Comparison of ENCODE assay signal across 12 cellular contexts in the genomic region with DNA sequence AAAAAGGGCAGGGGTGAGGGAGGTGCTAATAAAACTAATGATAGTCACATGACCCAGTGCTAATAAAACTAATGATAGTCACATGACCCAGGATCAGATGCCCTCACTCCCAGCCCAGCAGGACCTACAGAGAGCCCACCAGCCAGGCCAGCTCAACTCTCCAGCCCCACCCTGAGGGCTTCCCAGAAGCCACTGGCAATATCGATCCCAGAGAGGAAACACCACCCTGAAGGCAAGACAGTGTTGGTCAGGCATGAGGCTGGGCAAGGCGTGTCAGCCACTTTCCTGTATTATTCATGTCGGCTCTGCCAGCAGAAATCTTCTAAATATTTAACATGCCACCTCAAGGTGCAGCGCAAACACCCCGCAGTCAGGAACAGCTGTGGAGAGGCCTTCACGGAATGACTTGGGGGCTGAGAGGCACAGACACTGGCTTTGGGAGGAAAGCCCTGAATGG. TPM values are rescaled to one million over a fixed set of nuclear protein-coding genes. Genes with fewer than 3 reads are reported as not detected.
A peak's percentile ranks its signal among the peaks of the same experiment; 100 is the strongest.
DNase-seq lines count a peak whose midpoint lies in the region; ATAC-seq and TF ChIP-seq lines count a peak whose summit lies in the region.
"Had no signal": no experiment of that assay in that cellular context is flagged by ENCODE, and none has a peak within 500 bp of the region (broad histone marks: within the 10 kb centered on the region; RNA-seq: fewer than 3 reads in every experiment).

No MANE protein-coding gene starts in this region.

- ATAC-seq in heart left ventricle, result no peak
- ATAC-seq in left cardiac atrium, result no peak
- no peak for ATAC-seq in memory B cell (ENCODE audit: low read depth)
- ATAC-seq in GM18861 (IDR thresholded peaks at IDR 0.05; ENCODE audit: unreplicated experiment), result no peak

- peaks cover 0 to 43% (median 6%) of the 10 kb centered on the region in 9 donors for H3K27me3 ChIP-seq in heart left ventricle

- POLR2A ChIA-PET in RWPE1 (lab: Yijun Ruan, JAX; ENCODE audit: low non-redundant PET), result no interaction called here

- no peak for TF ChIP-seq POLR2A in heart left ventricle (IDR thresholded peaks at IDR 0.05)

- no peak for DNase-seq in heart left ventricle
- DNase-seq in left cardiac atrium, result no peak
- no peak for DNase-seq in activated T-helper 1 cell treated with anti-CD3 and anti-CD28 coated beads, Interleukin-12 subunit alpha, Interleukin-12 subunit beta, Interleukin-2, Interleukin-4 antibody, amounts not matched to agents 30 ng/mL and 10 ng/mL and 1 ng/mL, durations not matched to agents 14 hours and 24 hours and 36 hours (ENCODE audit: low spot score)
- DNase-seq in memory B cell (ENCODE audit: low spot score in 2 of 2), result no peak
- peak; percentile 39 for DNase-seq in type B pancreatic cell (ENCODE audit: extremely low spot score, unreplicated experiment)
- DNase-seq in C1 segment of cervical spinal cord (lab: John Stamatoyannopoulos, UW), result no peak
- DNase-seq in RWPE1 (ENCODE audit: low spot score), result no peak
- DNase-seq: cortex of kidney, heart right ventricle, MG63, mucosa of descending colon had no signal

- peaks cover 0 to 45% (median 11%) of the 10 kb centered on the region in 12 donors for H3K4me1 ChIP-seq in heart left ventricle

- peaks cover 62% of the 10 kb centered on the region for H3K27me3 Mint-ChIP-seq in activated T-helper 1 cell treated with anti-CD3 and anti-CD28 coated beads, Interleukin-12 subunit alpha, Interleukin-12 subunit beta, Interleukin-2, Interleukin-4 antibody, amounts not matched to agents 30 ng/mL and 10 ng/mL and 1 ng/mL, durations not matched to agents 14 hours and 24 hours and 36 hours (ENCODE audit: insufficient read depth)
- peaks cover 37% of the 10 kb centered on the region for H3K27me3 Mint-ChIP-seq in memory B cell
- peaks cover 79% of the 10 kb centered on the region for H3K27me3 Mint-ChIP-seq in type B pancreatic cell

- H3K36me3 Mint-ChIP-seq in activated T-helper 1 cell treated with anti-CD3 and anti-CD28 coated beads, Interleukin-12 subunit alpha, Interleukin-12 subunit beta, Interleukin-2, Interleukin-4 antibody, amounts not matched to agents 30 ng/mL and 10 ng/mL and 1 ng/mL, durations not matched to agents 14 hours and 24 hours and 36 hours (ENCODE audit: low read depth), result no peaks in the 10 kb centered on the region
- H3K36me3 Mint-ChIP-seq in memory B cell (peaks cover 2% of the 10 kb centered on the region), type B pancreatic cell (no peaks in the 10 kb centered on the region)

- H3K4me3 ChIP-seq in heart left ventricle, result peak overlapping the region in 8 of 12 donors; percentile 49 to 86 (median 64)
- H3K4me3 ChIP-seq: MG63, mucosa of descending colon had no signal

- peaks cover 0 to 3% (median 0%) of the 10 kb centered on the region in 12 donors for H3K9me3 ChIP-seq in heart left ventricle
- H3K9me3 ChIP-seq: MG63, mucosa of descending colon had no signal

- H3K36me3 ChIP-seq in heart left ventricle, result no peaks in the 10 kb centered on the region
- H3K36me3 ChIP-seq: heart right ventricle, MG63 had no signal

- CTCF ChIA-PET in RWPE1 (lab: Yijun Ruan, JAX), result interaction anchor here (0.7 kb wide), 1 partner anchor 90 kb away, joined by 4 read pairs; no protein-coding TSS in a partner anchor

- peak overlapping the region; percentile 75 for H3K4me3 Mint-ChIP-seq in activated T-helper 1 cell treated with anti-CD3 and anti-CD28 coated beads, Interleukin-12 subunit alpha, Interleukin-12 subunit beta, Interleukin-2, Interleukin-4 antibody, amounts not matched to agents 30 ng/mL and 10 ng/mL and 1 ng/mL, durations not matched to agents 14 hours and 24 hours and 36 hours
- H3K4me3 Mint-ChIP-seq in memory B cell (peak overlapping the region; percentile 48), type B pancreatic cell (peak overlapping the region; percentile 91)

- no peak overlapping the region for H3K27ac Mint-ChIP-seq in activated T-helper 1 cell treated with anti-CD3 and anti-CD28 coated beads, Interleukin-12 subunit alpha, Interleukin-12 subunit beta, Interleukin-2, Interleukin-4 antibody, amounts not matched to agents 30 ng/mL and 10 ng/mL and 1 ng/mL, durations not matched to agents 14 hours and 24 hours and 36 hours
- H3K27ac Mint-ChIP-seq in memory B cell (no peak overlapping the region), type B pancreatic cell (peak overlapping the region; percentile 93)

- no peak for TF ChIP-seq CTCF in heart left ventricle (IDR thresholded peaks at IDR 0.05)
- no peak for TF ChIP-seq CTCF in type B pancreatic cell (conservative IDR thresholded peaks at IDR 0.05)
- TF ChIP-seq CTCF in RWPE1 (conservative IDR thresholded peaks at IDR 0.05; ENCODE audit: low read depth), result no peak

- WGBS in heart left ventricle, 4 donors, result 39 to 53% (median 42%) methylated on average over 6 of the region's 6 CpGs

- H3K27ac ChIP-seq in heart left ventricle (peak overlapping the region in 3 of 12 donors; percentile 82 to 90 (median 86)), RWPE1 (no peak overlapping the region)

- peaks cover 1% of the 10 kb centered on the region for H3K9me3 Mint-ChIP-seq in activated T-helper 1 cell treated with anti-CD3 and anti-CD28 coated beads, Interleukin-12 subunit alpha, Interleukin-12 subunit beta, Interleukin-2, Interleukin-4 antibody, amounts not matched to agents 30 ng/mL and 10 ng/mL and 1 ng/mL, durations not matched to agents 14 hours and 24 hours and 36 hours
- H3K9me3 Mint-ChIP-seq in memory B cell (peaks cover 2% of the 10 kb centered on the region), type B pancreatic cell (peaks cover 2% of the 10 kb centered on the region)

- H3K4me1 Mint-ChIP-seq in activated T-helper 1 cell treated with anti-CD3 and anti-CD28 coated beads, Interleukin-12 subunit alpha, Interleukin-12 subunit beta, Interleukin-2, Interleukin-4 antibody, amounts not matched to agents 30 ng/mL and 10 ng/mL and 1 ng/mL, durations not matched to agents 14 hours and 24 hours and 36 hours (ENCODE audit: low read depth), result peaks cover 10% of the 10 kb centered on the region
- H3K4me1 Mint-ChIP-seq in memory B cell (peaks cover 14% of the 10 kb centered on the region), type B pancreatic cell (ENCODE audit: unreplicated experiment) (peaks cover 12% of the 10 kb centered on the region)

- intact Hi-C loops in heart left ventricle (cut with DNase I), result loop anchor here in 1 of 10 donors (2.0 kb wide), 1 partner anchor 37 kb away; no protein-coding TSS in a partner anchor
- intact Hi-C loops in left cardiac atrium (cut with DNase I), result loop anchor here in 1 of 2 donors (5.0 kb wide), 1 partner anchor 34 kb away; no protein-coding TSS in a partner anchor
- intact Hi-C loops in activated T-helper 1 cell treated with anti-CD3 and anti-CD28 coated beads, Interleukin-12 subunit alpha, Interleukin-12 subunit beta, Interleukin-2, Interleukin-4 antibody, amounts not matched to agents 30 ng/mL and 10 ng/mL and 1 ng/mL, durations not matched to agents 14 hours and 24 hours and 36 hours (cut with micrococcal nuclease), result loop anchor here (2.0 kb wide), 1 partner anchor 287 kb away; a partner anchor contains a TSS

RNA-seq across cellular contexts. Expression of a gene that starts 1.5 kb away (rescaled TPM):
- total RNA-seq in heart left ventricle (10 to 100 TPM; 16.0 to 43.4 (median 27.6) TPM), left cardiac atrium (10 to 100 TPM; 15.7 to 22.5 TPM), type B pancreatic cell (ENCODE audit: low replicate concordance) (6.4 and 14.1 TPM in 2 replicates)
- 10 to 100 TPM; 13.6 to 36.1 TPM for polyA plus RNA-seq in heart left ventricle
- total RNA-seq in activated T-helper 1 cell treated with anti-CD3 and anti-CD28 coated beads, Interleukin-12 subunit alpha, Interleukin-12 subunit beta, Interleukin-2, Interleukin-4 antibody, amounts not matched to agents 30 ng/mL and 10 ng/mL and 1 ng/mL, durations not matched to agents 14 hours and 24 hours and 36 hours, result 0.26 and 0.81 TPM in 2 replicates
